ENCODE assay signal across 8 cellular contexts in genomic region chr6:41939848-41940758, GRCh38. TPM values are rescaled to one million over a fixed set of nuclear protein-coding genes. Genes with fewer than 3 reads are reported as not detected.
DNase-seq lines count a peak whose midpoint lies in the region; ATAC-seq and TF ChIP-seq lines count a peak whose summit lies in the region.

No MANE protein-coding gene starts in this region.

- peak in 1 of 2 donors; percentile 84 for DNase-seq in cardiac muscle cell (ENCODE audit: low read depth in 1 of 2, low spot score in 1 of 2)
- DNase-seq in Right ventricle myocardium superior = no peak
- DNase-seq in epithelial cell of proximal tubule (ENCODE audit: low read depth) = no peak
- peak; percentile 44 for DNase-seq in nephron progenitor cell
- no peak for DNase-seq in NCI-H774 (lab: John Stamatoyannopoulos, UW)

- H3K27ac ChIP-seq in cardiac muscle cell = no peak overlapping the region

- no peaks in the 10 kb centered on the region for H3K9me3 ChIP-seq in cardiac muscle cell (ENCODE audit: low read depth)

- no peak overlapping the region for H3K27ac Mint-ChIP-seq in nephron progenitor cell

- no peaks in the 10 kb centered on the region for H3K36me3 ChIP-seq in cardiac muscle cell

- no peak for ATAC-seq in Right ventricle myocardium superior (ENCODE audit: poor library complexity)
- ATAC-seq in HG03469 (IDR thresholded peaks at IDR 0.05; ENCODE audit: unreplicated experiment) = no peak
- ATAC-seq in HG02678 (IDR thresholded peaks at IDR 0.05; ENCODE audit: unreplicated experiment) = no peak

- H3K27me3 ChIP-seq in cardiac muscle cell = peaks cover 3% of the 10 kb centered on the region

- peaks cover 6% of the 10 kb centered on the region for H3K4me1 ChIP-seq in cardiac muscle cell (ENCODE audit: low read depth)

- H3K36me3 Mint-ChIP-seq in nephron progenitor cell (ENCODE audit: low read depth) = peaks cover 6% of the 10 kb centered on the region

- H3K4me3 Mint-ChIP-seq in nephron progenitor cell = peak overlapping the region; percentile 88

- H3K27me3 Mint-ChIP-seq in nephron progenitor cell (ENCODE audit: low read depth, poor library complexity) = peaks cover 13% of the 10 kb centered on the region

- intact Hi-C loops in Right ventricle myocardium superior (cut with DNase I) = loop anchor here (2.0 to 5.0 kb wide), 2 partner anchors 105 to 153 kb away; partner anchors contain the start of gene TOMM6

- TF ChIP-seq CTCF in cardiac muscle cell (IDR thresholded peaks at IDR 0.05; ENCODE audit: low read depth, low read length) (no peak), WI38 (IDR thresholded peaks at IDR 0.05; ENCODE audit: low read depth, low read length) (no peak), epithelial cell of proximal tubule (conservative IDR thresholded peaks at IDR 0.05; ENCODE audit: low read depth, low read length) (no peak), nephron progenitor cell (IDR thresholded peaks at IDR 0.05) (no peak)

- H3K9me3 Mint-ChIP-seq in nephron progenitor cell = no peaks in the 10 kb centered on the region

- H3K4me1 Mint-ChIP-seq in nephron progenitor cell = peaks cover 44% of the 10 kb centered on the region

- H3K4me3 ChIP-seq in cardiac muscle cell (peak overlapping the region; percentile 71), WI38 (ENCODE audit: low read depth, low read length) (peak overlapping the region; percentile 78), epithelial cell of proximal tubule (ENCODE audit: low read depth, low read length) (peak overlapping the region; percentile 74)

RNA-seq across cellular contexts. Expression of gene CCND3, which starts 1.5 kb away (rescaled TPM):
- 20.0 and 21.1 TPM in 2 replicates for total RNA-seq in cardiac muscle cell
- polyA plus RNA-seq in cardiac muscle cell = 23.9 and 43.1 TPM in 2 replicates
- total RNA-seq in Right ventricle myocardium superior = 42.3 TPM
- 45.4 and 54.2 TPM in 2 replicates for total RNA-seq in epithelial cell of proximal tubule

RNA-seq across cellular contexts. Expression of gene BYSL, which starts 18.8 kb away (rescaled TPM):
- total RNA-seq in cardiac muscle cell (18.3 and 32.6 TPM in 2 replicates), Right ventricle myocardium superior (9.0 TPM), epithelial cell of proximal tubule (8.7 and 27.3 TPM in 2 replicates)
- 30.7 and 40.2 TPM in 2 replicates for polyA plus RNA-seq in cardiac muscle cell

RNA-seq across cellular contexts. Expression of gene MED20, which starts 19.2 kb away (rescaled TPM):
- total RNA-seq in cardiac muscle cell (18.0 and 18.5 TPM in 2 replicates), Right ventricle myocardium superior (19.8 TPM), epithelial cell of proximal tubule (20.9 and 27.1 TPM in 2 replicates)
- 28.1 and 30.2 TPM in 2 replicates for polyA plus RNA-seq in cardiac muscle cell

RNA-seq across cellular contexts. Expression of gene USP49, which starts 44.9 kb away (rescaled TPM):
- total RNA-seq in cardiac muscle cell (3.7 and 8.5 TPM in 2 replicates), Right ventricle myocardium superior (1.2 TPM), epithelial cell of proximal tubule (0.94 and 2.7 TPM in 2 replicates)
- polyA plus RNA-seq in cardiac muscle cell = 5.0 and 5.4 TPM in 2 replicates
